ENCODE assay signal across 27 cellular contexts in genomic region chr3:111197485-111197884, GRCh38.
"Had no signal": no experiment of that assay in that cellular context is flagged by ENCODE, and none has a peak within 500 bp of the region (broad histone marks: within the 10 kb centered on the region; RNA-seq: fewer than 3 reads in every experiment).

No MANE protein-coding gene starts in this region.

- ATAC-seq: activated CD4-positive, CD25-positive, alpha-beta regulatory T cell treated with anti-CD3 and anti-CD28 coated beads, Interleukin-2, amount 50 U/mL, for 24 hours; activated naive CD8-positive, alpha-beta T cell treated with anti-CD3 and anti-CD28 coated beads, Interleukin-2, amount 50 U/mL, for 24 hours; body of pancreas; PC-3; SK-N-SH treated with all-trans-retinoic acid at 6 μM for 48 hours had no signal

- H3K4me1 ChIP-seq: ascending aorta, body of pancreas, SJSA1 had no signal

- H3K27ac Mint-ChIP-seq: activated CD4-positive, alpha-beta memory T cell treated with anti-CD3 and anti-CD28 coated beads, Interleukin-2, amount 10 ng/mL, durations not matched to agents 7 days and 5 days; activated naive CD8-positive, alpha-beta T cell treated with anti-CD3 and anti-CD28 coated beads, Interleukin-2, amount 50 U/mL, for 24 hours; T-helper 1 cell treated with Interleukin-12 subunit alpha and Interleukin-12 subunit beta and Interleukin-4 antibody, amounts not matched to agents 30 μg/mL and 1 μg/mL, for 36 hours had no signal

- H3K36me3 ChIP-seq: MG63 had no signal

- H3K9me3 Mint-ChIP-seq: activated naive CD8-positive, alpha-beta T cell treated with anti-CD3 and anti-CD28 coated beads, Interleukin-2, amount 50 U/mL, for 24 hours; central memory CD8-positive, alpha-beta T cell; T-helper 1 cell treated with Interleukin-12 subunit alpha and Interleukin-12 subunit beta and Interleukin-4 antibody, amounts not matched to agents 30 μg/mL and 1 μg/mL, for 36 hours had no signal

- H3K4me2 ChIP-seq: KMS-11 had no signal

- H3K4me3 ChIP-seq: ascending aorta, body of pancreas, MG63, SJSA1 had no signal

- H3K9ac ChIP-seq: KMS-11 had no signal

- H3K27me3 Mint-ChIP-seq: activated CD4-positive, alpha-beta memory T cell treated with anti-CD3 and anti-CD28 coated beads, Interleukin-2, amount 10 ng/mL, durations not matched to agents 7 days and 5 days; activated naive CD8-positive, alpha-beta T cell treated with anti-CD3 and anti-CD28 coated beads, Interleukin-2, amount 50 U/mL, for 24 hours; central memory CD8-positive, alpha-beta T cell had no signal

- H3K27me3 ChIP-seq: ascending aorta, body of pancreas, MG63, SJSA1 had no signal

- H3K27ac ChIP-seq: ascending aorta, body of pancreas, KMS-11, SJSA1 had no signal

- H3K4me3 Mint-ChIP-seq: activated CD4-positive, alpha-beta memory T cell treated with anti-CD3 and anti-CD28 coated beads, Interleukin-2, amount 10 ng/mL, durations not matched to agents 7 days and 5 days; activated naive CD8-positive, alpha-beta T cell treated with anti-CD3 and anti-CD28 coated beads, Interleukin-2, amount 50 U/mL, for 24 hours; central memory CD8-positive, alpha-beta T cell; T-helper 1 cell treated with Interleukin-12 subunit alpha and Interleukin-12 subunit beta and Interleukin-4 antibody, amounts not matched to agents 30 μg/mL and 1 μg/mL, for 36 hours had no signal

- DNase-seq: activated CD4-positive, alpha-beta memory T cell treated with anti-CD3 and anti-CD28 coated beads, Interleukin-2, amount 10 ng/mL, durations not matched to agents 7 days and 5 days; activated CD4-positive, alpha-beta T cell treated with anti-CD3 and anti-CD28 coated beads for 48 hours; activated CD8-positive, alpha-beta memory T cell treated with anti-CD3 and anti-CD28 coated beads, Interleukin-2, amount 50 U/mL, for 48 hours; activated naive CD4-positive, alpha-beta T cell treated with anti-CD3 and anti-CD28 coated beads, Interleukin-2, amount 50 U/mL, for 16 hours; activated naive CD8-positive, alpha-beta T cell treated with anti-CD3 and anti-CD28 coated beads, Interleukin-2, amount 50 U/mL, for 24 hours; activated T-cell treated with anti-CD3 and anti-CD28 coated beads, Interleukin-2, amount 50 U/mL, for 1 hour; amniotic stem cell; body of pancreas; MG63; MV-4-11; NCI-H1092 treated with DMSO at 0.1 percent for 48 hours; NCI-H1417 treated with DMSO at 0.1 percent for 48 hours; NCI-H1694; NCI-H2081; NCI-H2171; NCI-H2227 treated with DMSO at 0.1 percent for 48 hours; NCI-H446 treated with DMSO at 0.1 percent for 48 hours; NCI-H524 treated with DMSO at 0.1 percent for 48 hours; PC-3; SHP77 had no signal

- H3K9me3 ChIP-seq: ascending aorta, body of pancreas, MG63, SJSA1 had no signal
